ENCODE assay signal across 7 cellular contexts in the genomic region with DNA sequence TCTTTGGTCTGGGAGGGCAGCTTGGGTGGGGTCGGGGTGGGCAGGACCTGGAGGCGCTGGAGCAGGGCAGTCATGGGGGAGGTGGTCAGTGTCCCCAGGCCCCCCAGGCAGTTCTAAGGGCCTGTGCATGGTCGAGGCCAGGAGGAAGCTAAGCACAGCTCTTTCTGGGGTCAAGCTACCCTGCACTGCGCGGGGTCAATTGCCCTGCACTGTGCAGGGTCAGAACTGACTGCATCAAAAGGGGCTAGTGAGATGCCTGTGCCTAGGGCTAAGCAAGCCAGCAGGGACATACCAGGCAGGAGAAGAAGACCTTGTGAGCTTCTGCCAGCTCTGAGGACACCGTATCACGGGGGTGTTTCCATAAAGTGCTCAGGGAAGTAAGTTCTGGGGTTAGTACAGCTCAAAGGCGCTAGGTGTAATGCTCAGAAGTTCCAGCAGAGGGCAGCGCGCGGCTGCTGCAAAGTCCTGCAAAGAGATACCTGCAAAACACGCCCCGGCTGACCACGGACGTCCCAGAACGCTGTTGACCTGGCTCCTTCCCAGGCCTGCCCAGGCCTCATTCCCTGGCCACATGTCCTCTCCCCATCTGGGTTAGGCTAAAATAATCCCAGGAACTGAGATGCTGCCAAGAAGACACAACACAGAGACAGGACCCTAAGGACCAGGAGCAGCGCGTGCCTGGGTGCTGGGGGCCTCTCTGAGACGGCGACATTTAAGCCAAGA. TPM values are rescaled to one million over a fixed set of nuclear protein-coding genes. Genes with fewer than 3 reads are reported as not detected.
A peak's percentile ranks its signal among the peaks of the same experiment; 100 is the strongest.
DNase-seq lines count a peak whose midpoint lies in the region; ATAC-seq and TF ChIP-seq lines count a peak whose summit lies in the region.

No MANE protein-coding gene starts in this region.

- WGBS in mesenchymal stem cell: 38% methylated on average over 20 of the region's 20 CpGs

- ATAC-seq in HG02885 (IDR thresholded peaks at IDR 0.05; ENCODE audit: poor library complexity, unreplicated experiment): peak; percentile 75
- ATAC-seq in activated CD8-positive, alpha-beta T cell treated with anti-CD3 and anti-CD28 coated beads, Interleukin-2, amount 10 ng/mL, durations not matched to agents 7 days and 5 days: peak; percentile 91

- peaks cover 21% of the 10 kb centered on the region for H3K27me3 Mint-ChIP-seq in activated CD8-positive, alpha-beta T cell treated with anti-CD3 and anti-CD28 coated beads, Interleukin-2, amount 10 ng/mL, durations not matched to agents 7 days and 5 days (ENCODE audit: low read depth)

- DNase-seq in GM10266 (ENCODE audit: extremely low spot score): peak; percentile 74
- peak; percentile 75 for DNase-seq in NCI-H82 (lab: John Stamatoyannopoulos, UW)
- peak; percentile 88 for DNase-seq in activated CD8-positive, alpha-beta T cell treated with anti-CD3 and anti-CD28 coated beads, Interleukin-2, amount 10 ng/mL, durations not matched to agents 7 days and 5 days
- DNase-seq in effector CD8-positive, alpha-beta T cell (lab: John Stamatoyannopoulos, UW): peak; percentile 65
- peak; percentile 65 for DNase-seq in mesenchymal stem cell
- DNase-seq in stimulated activated CD8-positive, alpha-beta memory T cell treated with anti-CD3 and anti-CD28 coated beads, Interleukin-15, amount 100 ng/mL, for 24 hours (ENCODE audit: low read depth): peak; percentile 64

- H3K9me3 Mint-ChIP-seq in activated CD8-positive, alpha-beta T cell treated with anti-CD3 and anti-CD28 coated beads, Interleukin-2, amount 10 ng/mL, durations not matched to agents 7 days and 5 days (ENCODE audit: insufficient read depth): no peaks in the 10 kb centered on the region

- H2BK120ac ChIP-seq in mesenchymal stem cell (ENCODE audit: low read depth, low read length): no peak overlapping the region

- no peak overlapping the region for H2BK15ac ChIP-seq in mesenchymal stem cell (ENCODE audit: low read depth, poor library complexity, severe bottlenecking)

- no peak overlapping the region for H2BK5ac ChIP-seq in mesenchymal stem cell (ENCODE audit: low read depth, low read length, poor library complexity, severe bottlenecking)

- peaks cover 8% of the 10 kb centered on the region for H3K4me1 ChIP-seq in mesenchymal stem cell (ENCODE audit: control insufficient read depth, insufficient read depth, low read depth, low read length)

- no peaks in the 10 kb centered on the region for H3K79me1 ChIP-seq in mesenchymal stem cell (replicated peaks; ENCODE audit: low read length, poor library complexity, severe bottlenecking)

- H3K4me1 Mint-ChIP-seq in activated CD8-positive, alpha-beta T cell treated with anti-CD3 and anti-CD28 coated beads, Interleukin-2, amount 10 ng/mL, durations not matched to agents 7 days and 5 days (ENCODE audit: low read depth): peaks cover 21% of the 10 kb centered on the region

- H4K8ac ChIP-seq in mesenchymal stem cell (ENCODE audit: low read length): no peak overlapping the region

- TF ChIP-seq CTCF in GM10266 (IDR thresholded peaks at IDR 0.05; ENCODE audit: control insufficient read depth, insufficient read depth, low read depth, missing control alignments): peak; percentile 94

- no peak overlapping the region for H3K27ac ChIP-seq in mesenchymal stem cell (ENCODE audit: low read length, poor library complexity, severe bottlenecking)

- no peak overlapping the region for H3K18ac ChIP-seq in mesenchymal stem cell (ENCODE audit: low read depth in 1 of 2, low read length in 2 of 2)

- POLR2A ChIA-PET in activated CD8-positive, alpha-beta T cell treated with anti-CD3 and anti-CD28 coated beads, Interleukin-2, amount 10 ng/mL, durations not matched to agents 7 days and 5 days (lab: Charles Lee): interaction anchor here (0.6 to 0.8 kb wide), 2 partner anchors 22 to 42 kb away, joined by 3 read pairs; no protein-coding TSS in a partner anchor

- no peak overlapping the region for H4K91ac ChIP-seq in mesenchymal stem cell (ENCODE audit: low read length)

- no peak overlapping the region for H3K14ac ChIP-seq in mesenchymal stem cell (ENCODE audit: low read length in 2 of 2)

- no peak overlapping the region for H3K23ac ChIP-seq in mesenchymal stem cell (ENCODE audit: low read length in 2 of 2)

- no peak overlapping the region for H3K4me3 ChIP-seq in mesenchymal stem cell (ENCODE audit: insufficient read depth in 1 of 2, low read depth in 1 of 2, low read length in 2 of 2)

- H3K4me3 Mint-ChIP-seq in activated CD8-positive, alpha-beta T cell treated with anti-CD3 and anti-CD28 coated beads, Interleukin-2, amount 10 ng/mL, durations not matched to agents 7 days and 5 days: no peak overlapping the region

- H3K27ac Mint-ChIP-seq in activated CD8-positive, alpha-beta T cell treated with anti-CD3 and anti-CD28 coated beads, Interleukin-2, amount 10 ng/mL, durations not matched to agents 7 days and 5 days: peak overlapping the region; percentile 51

- no peaks in the 10 kb centered on the region for H3K9me3 ChIP-seq in mesenchymal stem cell (ENCODE audit: control insufficient read depth, low read length)

- H3K27me3 ChIP-seq in mesenchymal stem cell (ENCODE audit: control insufficient read depth in 1 of 2, insufficient read depth in 1 of 2, low read length in 2 of 2): peaks cover 25 to 56% of the 10 kb centered on the region in 2 experiments

- H3K36me3 ChIP-seq in mesenchymal stem cell (ENCODE audit: control insufficient read depth in 1 of 2, insufficient read depth in 2 of 2, low read depth in 1 of 2, low read length in 2 of 2): no peaks in the 10 kb centered on the region

- no peak overlapping the region for H2BK12ac ChIP-seq in mesenchymal stem cell (ENCODE audit: low read length in 2 of 2)

- H3K4me2 ChIP-seq in mesenchymal stem cell (ENCODE audit: low read length, poor library complexity, severe bottlenecking): no peak overlapping the region

- H2AFZ ChIP-seq in mesenchymal stem cell (ENCODE audit: low read depth, low read length): no peak overlapping the region

- no peak overlapping the region for H3K4ac ChIP-seq in mesenchymal stem cell (ENCODE audit: low read depth in 1 of 2, low read length in 2 of 2)

- H3K36me3 Mint-ChIP-seq in activated CD8-positive, alpha-beta T cell treated with anti-CD3 and anti-CD28 coated beads, Interleukin-2, amount 10 ng/mL, durations not matched to agents 7 days and 5 days (ENCODE audit: low read depth): no peaks in the 10 kb centered on the region

- H2AK5ac ChIP-seq in mesenchymal stem cell (ENCODE audit: low read length, severe bottlenecking): no peak overlapping the region

- H3K9ac ChIP-seq in mesenchymal stem cell (ENCODE audit: low read length): no peak overlapping the region

- CTCF ChIA-PET in activated CD8-positive, alpha-beta T cell treated with anti-CD3 and anti-CD28 coated beads, Interleukin-2, amount 10 ng/mL, durations not matched to agents 7 days and 5 days (lab: Charles Lee): interaction anchor here (0.5 to 3.1 kb wide), 77 partner anchors 8 to 559 kb away, joined by 3 to 49 read pairs (median 4); a partner anchor contains a TSS

RNA-seq across cellular contexts. Expression of a gene that starts 18.8 kb away (rescaled TPM):
- 10 to 100 TPM; 47.8 to 53.8 TPM for total RNA-seq in activated CD8-positive, alpha-beta T cell treated with anti-CD3 and anti-CD28 coated beads, Interleukin-2, amount 10 ng/mL, durations not matched to agents 7 days and 5 days
- 17.8 TPM for polyA plus RNA-seq in mesenchymal stem cell (2013, experiment 1 of 2)
- 17.1 TPM for polyA plus RNA-seq in mesenchymal stem cell (2013, experiment 2 of 2)
